ENCODE assay signal across 22 cellular contexts in the genomic region with DNA sequence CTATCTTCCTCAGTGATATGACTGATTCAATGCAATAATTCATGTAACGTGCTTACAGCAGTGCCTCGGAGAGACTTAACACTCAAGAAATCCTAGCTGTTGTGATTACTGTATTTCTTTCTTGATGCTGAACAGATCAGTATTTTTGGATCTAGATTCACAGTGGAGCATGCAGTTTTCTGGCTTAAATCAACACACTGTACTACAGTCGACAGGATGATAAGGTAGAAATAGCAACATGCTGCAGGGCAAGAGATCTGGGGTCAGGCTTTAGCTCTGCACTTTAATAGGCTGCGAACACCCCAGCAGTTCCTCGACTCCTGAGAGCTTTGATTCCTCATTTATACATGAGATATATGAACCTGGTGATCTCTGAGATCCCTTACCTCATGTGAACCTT.
DNase-seq lines count a peak whose midpoint lies in the region; ATAC-seq and TF ChIP-seq lines count a peak whose summit lies in the region.
"Had no signal": no experiment of that assay in that cellular context is flagged by ENCODE, and none has a peak within 500 bp of the region (broad histone marks: within the 10 kb centered on the region; RNA-seq: fewer than 3 reads in every experiment).

No MANE protein-coding gene starts in this region.

- TF ChIP-seq CTCF in esophagus muscularis mucosa (IDR thresholded peaks at IDR 0.05) (no peak), cardiac muscle cell (IDR thresholded peaks at IDR 0.05; ENCODE audit: low read depth, low read length) (no peak)

- H3K27ac ChIP-seq in esophagus muscularis mucosa (replicated peaks in 1 of 4) (peak overlapping the region in 3 of 4 donors; percentile 37 to 58 (median 42)), cardiac muscle cell (peak overlapping the region; percentile 84), skeletal muscle tissue (ENCODE audit: low read depth, low read length) (peak overlapping the region; percentile 61)
- H3K27ac ChIP-seq: HL-60, KMS-11, RWPE1, SJSA1 had no signal

- 55% methylated on average over 5 of the region's 5 CpGs for WGBS in esophagus muscularis mucosa

- intact Hi-C loops in esophagus muscularis mucosa (cut with DNase I): no loop called here

- H3K4me3 ChIP-seq in esophagus muscularis mucosa: no peak overlapping the region
- H3K4me3 ChIP-seq in cardiac muscle cell: no peak overlapping the region
- H3K4me3 ChIP-seq in skeletal muscle tissue (ENCODE audit: low read length in 3 of 3): no peak overlapping the region
- H3K4me3 ChIP-seq: HAP-1, SJSA1 had no signal

- H3K9ac ChIP-seq in skeletal muscle tissue (ENCODE audit: low read depth in 1 of 3, low read length in 3 of 3): no peak overlapping the region
- H3K9ac ChIP-seq: KMS-11 had no signal

- no peak for ATAC-seq in GM19395 (IDR thresholded peaks at IDR 0.05; ENCODE audit: unreplicated experiment)
- no peak for ATAC-seq in GM21390 (IDR thresholded peaks at IDR 0.05; ENCODE audit: unreplicated experiment)
- ATAC-seq: PC-3 had no signal

- DNase-seq in esophagus muscularis mucosa (ENCODE audit: extremely low spot score) (no peak), cardiac muscle cell (ENCODE audit: low read depth in 1 of 2, low spot score in 1 of 2) (peak in 1 of 2 donors; percentile 45), inferior parietal cortex (ENCODE audit: extremely low spot score) (peak; percentile 15), SIG-M5 treated with dmso at 0.1 percent for 504 hours (lab: John Stamatoyannopoulos, UW; ENCODE audit: unreplicated experiment) (no peak), COLO668 (lab: John Stamatoyannopoulos, UW; ENCODE audit: unreplicated experiment) (no peak)
- DNase-seq: ACHN; C1 segment of cervical spinal cord; CD8-positive, alpha-beta memory T cell; DMS79; NCI-H1417 treated with DMSO at 0.1 percent for 48 hours; NCI-H1930; NCI-H345; NCI-H524 treated with DMSO at 0.1 percent for 48 hours; PC-3 had no signal

- no peak for TF ChIP-seq EP300 in esophagus muscularis mucosa (IDR thresholded peaks at IDR 0.05)

- H3K36me3 ChIP-seq in esophagus muscularis mucosa (no peaks in the 10 kb centered on the region), cardiac muscle cell (no peaks in the 10 kb centered on the region), skeletal muscle tissue (ENCODE audit: control insufficient read depth in 3 of 3, insufficient read depth in 3 of 3, low read length in 3 of 3) (no peaks in the 10 kb centered on the region)
- H3K36me3 ChIP-seq: HAP-1, SJSA1 had no signal

- H3K9me3 ChIP-seq in esophagus muscularis mucosa (no peaks in the 10 kb centered on the region), cardiac muscle cell (ENCODE audit: low read depth) (no peaks in the 10 kb centered on the region), skeletal muscle tissue (ENCODE audit: control insufficient read depth in 3 of 3, low read length in 3 of 3) (no peaks in the 10 kb centered on the region)
- H3K9me3 ChIP-seq: HAP-1, SJSA1 had no signal

- no peak for TF ChIP-seq POLR2A in esophagus muscularis mucosa (IDR thresholded peaks at IDR 0.05; ENCODE audit: low read depth)

- H3K4me1 ChIP-seq in esophagus muscularis mucosa (peaks cover 33 to 44% (median 39%) of the 10 kb centered on the region in 4 donors), cardiac muscle cell (ENCODE audit: low read depth) (peaks cover 36% of the 10 kb centered on the region), skeletal muscle tissue (ENCODE audit: control insufficient read depth in 3 of 3, insufficient read depth in 3 of 3, low read length in 3 of 3) (peaks cover 8 to 15% (median 13%) of the 10 kb centered on the region in 3 donors)
- H3K4me1 ChIP-seq: HAP-1, SJSA1 had no signal

- H3K27me3 ChIP-seq in esophagus muscularis mucosa (no peaks in the 10 kb centered on the region), cardiac muscle cell (no peaks in the 10 kb centered on the region), skeletal muscle tissue (ENCODE audit: control insufficient read depth in 3 of 3, insufficient read depth in 3 of 3, low read length in 3 of 3) (no peaks in the 10 kb centered on the region)
- H3K27me3 ChIP-seq: SJSA1 had no signal
